ENCODE assay signal across 9 cellular contexts in the genomic region with DNA sequence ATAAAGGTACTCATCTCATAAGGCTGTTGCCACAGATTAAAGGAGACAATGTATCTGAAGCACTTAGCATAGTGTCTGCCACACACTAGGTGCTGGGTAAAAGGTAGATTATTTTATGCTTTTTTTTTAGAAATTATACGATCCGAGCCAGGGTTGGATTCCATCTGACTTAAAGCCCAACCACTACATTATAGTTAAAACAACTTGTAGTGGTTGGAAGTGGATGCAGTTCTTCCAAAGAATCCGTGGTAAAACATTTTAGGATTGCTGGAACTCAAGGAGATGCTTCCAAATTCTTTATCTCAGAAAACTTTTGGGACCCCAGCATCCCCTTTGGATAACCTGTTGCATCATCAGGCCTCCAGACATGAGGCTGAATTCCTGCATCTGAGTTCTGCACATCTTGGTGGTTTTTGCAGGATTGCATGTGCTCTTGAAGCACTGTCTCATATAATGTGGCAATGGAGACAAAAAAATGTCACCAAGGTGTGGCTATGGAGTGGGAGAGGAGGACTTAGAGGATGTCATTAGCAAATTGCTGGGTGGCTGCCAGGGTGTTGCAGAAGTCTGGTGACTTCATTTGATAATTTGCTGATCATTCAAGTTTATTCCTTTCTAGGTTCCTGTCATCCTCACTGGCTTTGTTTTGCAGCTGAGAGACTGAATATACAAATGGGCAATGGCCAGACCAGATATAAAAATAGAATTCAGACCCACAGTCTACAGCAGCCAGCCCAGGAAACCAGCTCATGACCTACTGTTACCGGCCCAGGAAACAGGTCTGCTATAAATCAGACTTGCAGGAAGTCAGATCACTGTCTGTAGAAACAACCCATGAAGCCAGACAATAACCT.
DNase-seq lines count a peak whose midpoint lies in the region; ATAC-seq and TF ChIP-seq lines count a peak whose summit lies in the region.
"Had no signal": no experiment of that assay in that cellular context is flagged by ENCODE, and none has a peak within 500 bp of the region (broad histone marks: within the 10 kb centered on the region; RNA-seq: fewer than 3 reads in every experiment).

No MANE protein-coding gene starts in this region.

- H3K4me3 ChIP-seq in lower leg skin (ENCODE audit: low read depth, poor library complexity, severe bottlenecking) (no peak overlapping the region), mammary epithelial cell (replicated peaks in 1 of 3; ENCODE audit: insufficient read depth in 1 of 3, low read depth in 2 of 3, low read length in 3 of 3) (no peak overlapping the region)

- H3K79me2 ChIP-seq in mammary epithelial cell (ENCODE audit: insufficient read depth, low read length) = no peaks in the 10 kb centered on the region

- no peaks in the 10 kb centered on the region for H4K20me1 ChIP-seq in mammary epithelial cell (ENCODE audit: insufficient read depth, low read length)

- dilution Hi-C loops in mammary epithelial cell (cut with HindIII; ENCODE audit: low sequenced_read_pairs) = loop anchor here (5.0 kb wide), 1 partner anchor 71 kb away; no protein-coding TSS in a partner anchor

- no peak overlapping the region for H3K9ac ChIP-seq in mammary epithelial cell (ENCODE audit: insufficient read depth, low read length)

- no peak overlapping the region for H3K4me2 ChIP-seq in mammary epithelial cell (ENCODE audit: insufficient read depth, low read depth, low read length)

- no peak for TF ChIP-seq POLR2A in lower leg skin (IDR thresholded peaks at IDR 0.05)

- ATAC-seq in GM18858 (IDR thresholded peaks at IDR 0.05; ENCODE audit: unreplicated experiment) (peak; percentile 40), HG02884 (IDR thresholded peaks at IDR 0.05; ENCODE audit: unreplicated experiment) (peak; percentile 45)

- H3K4me1 ChIP-seq in mammary epithelial cell (ENCODE audit: insufficient read depth, low read length) = no peaks in the 10 kb centered on the region

- H2AFZ ChIP-seq in mammary epithelial cell (ENCODE audit: low read depth, low read length) = no peak overlapping the region

- peak; percentile 77 for DNase-seq in NCI-H69 (lab: John Stamatoyannopoulos, UW)
- peak; percentile 67 to 91 for DNase-seq in lower leg skin (ENCODE audit: low spot score in 2 of 2)
- DNase-seq in ureter (ENCODE audit: low spot score) = no peak
- no peak for DNase-seq in cerebellum (ENCODE audit: low spot score)
- no peak for DNase-seq in NAMALWA (ENCODE audit: low spot score)
- no peak for DNase-seq in mammary epithelial cell
- DNase-seq: activated naive CD4-positive, alpha-beta T cell treated with Interleukin-2 at 50 U/mL for 16 hours had no signal

- TF ChIP-seq CTCF in lower leg skin (IDR thresholded peaks at IDR 0.05) = no peak
- TF ChIP-seq CTCF in mammary epithelial cell (conservative IDR thresholded peaks at IDR 0.05 in 1 of 2, IDR thresholded peaks at IDR 0.05 in 1 of 2; ENCODE audit: extremely low read depth in 1 of 2, insufficient read depth in 1 of 2, low read depth in 1 of 2, low read length in 2 of 2) = no peak

- no TSS peak for BruUV-seq in mammary epithelial cell (replicated peaks; lab: Mats Ljungman, UMichigan)

- no peaks in the 10 kb centered on the region for H3K9me3 ChIP-seq in mammary epithelial cell (replicated peaks; ENCODE audit: insufficient read depth, low read length)

- intact Hi-C loops in lower leg skin (cut with DNase I; ENCODE audit: low total_unique reads) = no loop called here
- intact Hi-C loops in mammary epithelial cell (cut with micrococcal nuclease) = no loop called here

- no peak overlapping the region for H3K27ac ChIP-seq in mammary epithelial cell (ENCODE audit: insufficient read depth, low read depth, low read length)

- in situ Hi-C loops in mammary epithelial cell (cut with MboI; ENCODE audit: low sequenced_read_pairs in 2 of 2) = no loop called here

- 17 to 33% methylated on average over 4 of the region's 4 CpGs for WGBS in lower leg skin, 2 donors
- WGBS in mammary epithelial cell (ENCODE audit: low coverage, missing lambda C conversion rate) = 31% methylated on average over 4 of the region's 4 CpGs

- CTCF ChIA-PET in mammary epithelial cell (lab: Charles Lee; ENCODE audit: low non-redundant PET) = no interaction called here

- H3K36me3 ChIP-seq in mammary epithelial cell (ENCODE audit: insufficient read depth, low read length) = no peaks in the 10 kb centered on the region

- no peaks in the 10 kb centered on the region for H3K27me3 ChIP-seq in mammary epithelial cell (ENCODE audit: insufficient read depth, low read length)

Comparison
In these comparisons a context has a peak if more than half of its experiments do, and no peak if none do; other contexts are left out.
1. DNase-seq: peak in NCI-H69 (single experiment) and lower leg skin (2 of 2); none in ureter (single experiment), cerebellum (single experiment), NAMALWA (single experiment) and mammary epithelial cell (single experiment).